In the genomic region with DNA sequence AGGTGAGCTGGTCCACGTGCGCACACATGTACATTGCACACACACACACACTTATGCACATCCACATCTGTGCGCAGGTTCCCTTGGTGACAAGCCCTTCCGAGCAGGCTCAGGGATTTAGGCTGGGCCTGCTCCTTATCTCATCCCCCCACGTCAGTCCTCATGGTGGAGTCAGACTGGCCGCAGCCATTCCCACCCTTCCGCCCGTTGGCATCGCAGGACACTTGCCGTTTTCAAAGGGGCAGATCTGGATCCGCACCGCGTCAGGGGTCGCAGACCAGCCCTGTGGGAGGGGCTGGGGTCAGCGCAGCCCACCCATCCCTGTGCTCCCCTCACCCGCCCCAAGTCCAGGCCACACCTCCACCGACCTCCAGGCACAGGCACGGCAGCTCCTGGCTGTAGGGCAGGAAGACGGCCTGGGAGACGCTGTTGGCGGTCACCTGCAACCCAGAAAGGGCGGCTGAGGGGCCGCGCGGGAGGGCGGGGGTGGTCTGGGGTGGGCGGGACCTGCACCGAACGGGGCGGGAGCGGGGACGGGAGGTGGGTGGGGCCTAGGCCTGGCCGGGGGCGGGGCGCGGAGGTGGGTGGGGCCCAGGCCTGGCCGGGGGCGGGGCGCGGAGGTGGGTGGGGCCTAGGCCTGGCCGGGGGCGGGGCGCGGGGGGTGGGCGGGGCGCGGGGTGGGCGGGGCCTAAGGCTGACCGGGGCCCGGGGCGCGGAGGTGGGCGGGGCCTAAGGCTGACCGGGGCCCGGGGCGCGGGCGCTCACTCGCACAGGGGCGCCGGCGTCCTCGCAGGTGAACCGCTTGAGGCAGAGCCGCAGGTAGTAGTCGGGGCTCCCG, we compare ENCODE assay signal across 8 cellular contexts. TPM values are rescaled to one million over a fixed set of nuclear protein-coding genes. Genes with fewer than 3 reads are reported as not detected.
DNase-seq lines count a peak whose midpoint lies in the region; ATAC-seq and TF ChIP-seq lines count a peak whose summit lies in the region.

No MANE protein-coding gene starts in this region.

- H3K4me3 ChIP-seq in HEK293 (ENCODE audit: low read depth, low read length) (no peak overlapping the region), hepatocyte (no peak overlapping the region), skeletal muscle cell (ENCODE audit: low read depth, low read length) (peak overlapping the region; percentile 21)

- H3K9me2 ChIP-seq in hepatocyte (replicated peaks; ENCODE audit: insufficient read depth): no peaks in the 10 kb centered on the region

- peaks cover 11% of the 10 kb centered on the region for H3K27me3 Mint-ChIP-seq in activated T-cell treated with anti-CD3 and anti-CD28 coated beads, Interleukin-2, amount 50 U/mL, for 4 hours (ENCODE audit: low read depth)
- H3K27me3 Mint-ChIP-seq in immature natural killer cell (ENCODE audit: low read depth in 3 of 3): peaks cover 3 to 6% (median 3%) of the 10 kb centered on the region in 3 donors

- WGBS in hepatocyte (ENCODE audit: low lambda C conversion rate, missing lambda C conversion rate): 26% methylated on average over 17 of the region's 67 CpGs

- H3K36me3 ChIP-seq in HEK293 (ENCODE audit: control insufficient read depth in 2 of 2, insufficient read depth in 1 of 2, low read length in 2 of 2): no peaks in the 10 kb centered on the region
- H3K36me3 ChIP-seq in hepatocyte (replicated peaks; ENCODE audit: insufficient read depth, low read depth): no peaks in the 10 kb centered on the region

- CTCF ChIA-PET in HEK293 (lab: Yijun Ruan, JAX): no interaction called here

- no peak overlapping the region for H3K27ac Mint-ChIP-seq in immature natural killer cell

- peaks cover 2% of the 10 kb centered on the region for H3K4me1 Mint-ChIP-seq in activated T-cell treated with anti-CD3 and anti-CD28 coated beads, Interleukin-2, amount 50 U/mL, for 4 hours (ENCODE audit: low read depth)
- H3K4me1 Mint-ChIP-seq in immature natural killer cell: peaks cover 6 to 9% of the 10 kb centered on the region in 2 donors

- no peaks in the 10 kb centered on the region for H4K20me1 ChIP-seq in hepatocyte (ENCODE audit: insufficient read depth, poor library complexity, severe bottlenecking)

- no peaks in the 10 kb centered on the region for H3K36me3 Mint-ChIP-seq in activated T-cell treated with anti-CD3 and anti-CD28 coated beads, Interleukin-2, amount 50 U/mL, for 4 hours (ENCODE audit: insufficient read depth)
- H3K36me3 Mint-ChIP-seq in immature natural killer cell: no peaks in the 10 kb centered on the region

- no peak overlapping the region for H2AFZ ChIP-seq in hepatocyte

- H3K4me1 ChIP-seq in HEK293 (ENCODE audit: control insufficient read depth, insufficient read depth, low read length) (no peaks in the 10 kb centered on the region), hepatocyte (ENCODE audit: insufficient read depth) (peaks cover 2% of the 10 kb centered on the region)

- ATAC-seq in activated T-cell treated with anti-CD3 and anti-CD28 coated beads, Interleukin-2, amount 50 U/mL, for 4 hours: peak; percentile 57 to 69
- no peak for ATAC-seq in HG03571 (IDR thresholded peaks at IDR 0.05; ENCODE audit: unreplicated experiment)

- no peaks in the 10 kb centered on the region for H3K9me3 ChIP-seq in HEK293 (ENCODE audit: control insufficient read depth, insufficient read depth, low read depth, low read length)
- no peaks in the 10 kb centered on the region for H3K9me3 ChIP-seq in hepatocyte (ENCODE audit: low read depth)

- H3K4me2 ChIP-seq in hepatocyte: peak overlapping the region; percentile 77

- TF ChIP-seq CTCF in HEK293 (tag by site-specific recombination; IDR thresholded peaks at IDR 0.05) (no peak), hepatocyte (IDR thresholded peaks at IDR 0.05; ENCODE audit: poor library complexity) (no peak)

- H3K79me2 ChIP-seq in hepatocyte: no peaks in the 10 kb centered on the region

- H3K27me3 ChIP-seq in hepatocyte: peaks cover 6% of the 10 kb centered on the region

- POLR2A ChIA-PET in HEK293 (lab: Yijun Ruan, JAX): no interaction called here

- no peak overlapping the region for H3K27ac ChIP-seq in HEK293 (ENCODE audit: extremely low read depth, low read depth, low read length)
- H3K27ac ChIP-seq in hepatocyte: no peak overlapping the region

- no peak overlapping the region for H3K4me3 Mint-ChIP-seq in activated T-cell treated with anti-CD3 and anti-CD28 coated beads, Interleukin-2, amount 50 U/mL, for 4 hours
- peak overlapping the region in 1 of 5 donors; percentile 29 for H3K4me3 Mint-ChIP-seq in immature natural killer cell

- no peak for DNase-seq in activated T-cell treated with anti-CD3 and anti-CD28 coated beads, Interleukin-2, amount 50 U/mL, for 4 hours
- DNase-seq in hepatocyte (ENCODE audit: low spot score) (peak; percentile 47), skeletal muscle cell (ENCODE audit: low read depth) (no peak), hypothalamus (lab: John Stamatoyannopoulos, UW) (no peak), immature natural killer cell (no peak), SIG-M5 treated with dmso at 0.1 percent for 504 hours (lab: John Stamatoyannopoulos, UW; ENCODE audit: unreplicated experiment) (no peak)

- H3K9me3 Mint-ChIP-seq in activated T-cell treated with anti-CD3 and anti-CD28 coated beads, Interleukin-2, amount 50 U/mL, for 4 hours: no peaks in the 10 kb centered on the region
- no peaks in the 10 kb centered on the region for H3K9me3 Mint-ChIP-seq in immature natural killer cell

TF ChIP-seq in HEK293, 187 proteins besides CTCF, POLR2A, EP300 and RAD21:
- TF ChIP-seq ZNF146 (tag by site-specific recombination; IDR thresholded peaks at IDR 0.05) (no peak), ZNF114 (tag by site-specific recombination; IDR thresholded peaks at IDR 0.05) (no peak), ZNF133 (tag by site-specific recombination; IDR thresholded peaks at IDR 0.05) (no peak), SP2 (tag by site-specific recombination; IDR thresholded peaks at IDR 0.05) (peak; percentile 18; the same call in 1 of the 2 replicates), ZNF324 (tag by site-specific recombination; IDR thresholded peaks at IDR 0.05) (no peak), ZNF302 (tag by site-specific recombination; IDR thresholded peaks at IDR 0.05; ENCODE audit: low read depth) (no peak), KLF1 (tag by site-specific recombination; IDR thresholded peaks at IDR 0.05) (peak; percentile 77), BCL11B (tag by site-specific recombination; IDR thresholded peaks at IDR 0.05; ENCODE audit: low read depth) (0 out of 2 replicates have a peak, but pooled peaks have one; percentile 21), GLI4 (tag by site-specific recombination; IDR thresholded peaks at IDR 0.05) (no peak), ZNF175 (tag by site-specific recombination; IDR thresholded peaks at IDR 0.05) (no peak), ZNF529 (tag by site-specific recombination; IDR thresholded peaks at IDR 0.05; ENCODE audit: insufficient replicate concordance) (no peak), ZBTB20 (tag by site-specific recombination; IDR thresholded peaks at IDR 0.05) (no peak), KLF8 (tag by site-specific recombination; IDR thresholded peaks at IDR 0.05) (peak; percentile 56; the same call in 1 of the 2 replicates), GLIS1 (tag by site-specific recombination; IDR thresholded peaks at IDR 0.05) (no peak), ZNF777 (tag by site-specific recombination; IDR thresholded peaks at IDR 0.05; ENCODE audit: borderline replicate concordance) (no peak)
- TF ChIP-seq, protein P1, sequence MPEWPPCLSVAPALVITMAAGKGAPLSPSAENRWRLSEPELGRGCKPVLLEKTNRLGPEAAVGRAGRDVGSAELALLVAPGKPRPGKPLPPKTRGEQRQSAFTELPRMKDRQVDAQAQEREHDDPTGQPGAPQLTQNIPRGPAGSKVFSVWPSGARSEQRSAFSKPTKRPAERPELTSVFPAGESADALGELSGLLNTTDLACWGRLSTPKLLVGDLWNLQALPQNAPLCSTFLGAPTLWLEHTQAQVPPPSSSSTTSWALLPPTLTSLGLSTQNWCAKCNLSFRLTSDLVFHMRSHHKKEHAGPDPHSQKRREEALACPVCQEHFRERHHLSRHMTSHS (tag by site-specific recombination; IDR thresholded peaks at IDR 0.05): no peak
- TF ChIP-seq, protein P2, sequence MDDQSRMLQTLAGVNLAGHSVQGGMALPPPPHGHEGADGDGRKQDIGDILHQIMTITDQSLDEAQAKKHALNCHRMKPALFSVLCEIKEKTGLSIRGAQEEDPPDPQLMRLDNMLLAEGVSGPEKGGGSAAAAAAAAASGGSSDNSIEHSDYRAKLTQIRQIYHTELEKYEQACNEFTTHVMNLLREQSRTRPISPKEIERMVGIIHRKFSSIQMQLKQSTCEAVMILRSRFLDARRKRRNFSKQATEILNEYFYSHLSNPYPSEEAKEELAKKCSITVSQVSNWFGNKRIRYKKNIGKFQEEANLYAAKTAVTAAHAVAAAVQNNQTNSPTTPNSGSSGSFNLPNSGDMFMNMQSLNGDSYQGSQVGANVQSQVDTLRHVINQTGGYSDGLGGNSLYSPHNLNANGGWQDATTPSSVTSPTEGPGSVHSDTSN (CRISPR knock-in tag; IDR thresholded peaks at IDR 0.05): no peak
- TF ChIP-seq, protein P3, sequence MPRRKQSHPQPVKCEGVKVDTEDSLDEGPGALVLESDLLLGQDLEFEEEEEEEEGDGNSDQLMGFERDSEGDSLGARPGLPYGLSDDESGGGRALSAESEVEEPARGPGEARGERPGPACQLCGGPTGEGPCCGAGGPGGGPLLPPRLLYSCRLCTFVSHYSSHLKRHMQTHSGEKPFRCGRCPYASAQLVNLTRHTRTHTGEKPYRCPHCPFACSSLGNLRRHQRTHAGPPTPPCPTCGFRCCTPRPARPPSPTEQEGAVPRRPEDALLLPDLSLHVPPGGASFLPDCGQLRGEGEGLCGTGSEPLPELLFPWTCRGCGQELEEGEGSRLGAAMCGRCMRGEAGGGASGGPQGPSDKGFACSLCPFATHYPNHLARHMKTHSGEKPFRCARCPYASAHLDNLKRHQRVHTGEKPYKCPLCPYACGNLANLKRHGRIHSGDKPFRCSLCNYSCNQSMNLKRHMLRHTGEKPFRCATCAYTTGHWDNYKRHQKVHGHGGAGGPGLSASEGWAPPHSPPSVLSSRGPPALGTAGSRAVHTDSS (tag by site-specific recombination; IDR thresholded peaks at IDR 0.05): no peak

RNA-seq across cellular contexts. Expression of a gene that starts 13.3 kb away (rescaled TPM):
- under 1 TPM; 0.08 to 0.24 (median 0.13) TPM for total RNA-seq in activated T-cell treated with anti-CD3 and anti-CD28 coated beads, Interleukin-2, amount 50 U/mL, for 4 hours
- total RNA-seq in hepatocyte: not detected in 2 replicates
- polyA plus RNA-seq in hepatocyte (not detected in 2 replicates), immature natural killer cell (not detected)

RNA-seq across cellular contexts. Expression of a gene that starts 38.7 kb away (rescaled TPM):
- 100 to 1,000 TPM; 426 to 498 (median 461) TPM for total RNA-seq in activated T-cell treated with anti-CD3 and anti-CD28 coated beads, Interleukin-2, amount 50 U/mL, for 4 hours
- total RNA-seq in hepatocyte: 71.8 and 81.1 TPM in 2 replicates
- polyA plus RNA-seq in hepatocyte (131 and 138 TPM in 2 replicates), immature natural killer cell (10 to 100 TPM; 14.5 to 20.6 (median 15.8) TPM)

RNA-seq across cellular contexts. Expression of a gene that starts 58.8 kb away (rescaled TPM):
- not detected for total RNA-seq in activated T-cell treated with anti-CD3 and anti-CD28 coated beads, Interleukin-2, amount 50 U/mL, for 4 hours
- total RNA-seq in hepatocyte: not detected in 2 replicates
- polyA plus RNA-seq in hepatocyte: not detected in 2 replicates
- not detected for polyA plus RNA-seq in immature natural killer cell
